9 cellular contexts compared by ENCODE assay signal in genomic region chr11:107999759-108000455, GRCh38. TPM values are rescaled to one million over a fixed set of nuclear protein-coding genes. Genes with fewer than 3 reads are reported as not detected.
A peak's percentile ranks its signal among the peaks of the same experiment; 100 is the strongest.
DNase-seq lines count a peak whose midpoint lies in the region; ATAC-seq and TF ChIP-seq lines count a peak whose summit lies in the region.
"Had no signal": no experiment of that assay in that cellular context is flagged by ENCODE, and none has a peak within 500 bp of the region (broad histone marks: within the 10 kb centered on the region; RNA-seq: fewer than 3 reads in every experiment).

No MANE protein-coding gene starts in this region.

- no peak overlapping the region for H3K9ac ChIP-seq in mesendoderm (ENCODE audit: low read length)

- no peaks in the 10 kb centered on the region for H3K27me3 ChIP-seq in mesendoderm (ENCODE audit: insufficient read depth, low read length, poor library complexity)

- no peak overlapping the region for H3K27ac ChIP-seq in mesendoderm (ENCODE audit: low read depth, low read length)

- DNase-seq in NCI-H2227 (lab: John Stamatoyannopoulos, UW; ENCODE audit: unreplicated experiment) (peak; percentile 32), NCI-H2227 treated with DMSO at 0.1 percent for 48 hours (lab: John Stamatoyannopoulos, UW) (no peak), HT1080 (ENCODE audit: low read depth) (peak; percentile 59), OCI-M1 (lab: John Stamatoyannopoulos, UW) (peak; percentile 38), mesendoderm (peak; percentile 92)

- H3K79me2 ChIP-seq in mesendoderm (ENCODE audit: control insufficient read depth, insufficient read depth, low read length) = no peaks in the 10 kb centered on the region

- no peaks in the 10 kb centered on the region for H3K4me1 Mint-ChIP-seq in brain

- H2AK5ac ChIP-seq in mesendoderm (ENCODE audit: low read length) = no peak overlapping the region

- no peak overlapping the region for H3K23ac ChIP-seq in mesendoderm (ENCODE audit: low read length)

- ATAC-seq in GM21526 (IDR thresholded peaks at IDR 0.05; ENCODE audit: low FRiP score, unreplicated experiment) (peak; percentile 97), HG02970 (IDR thresholded peaks at IDR 0.05; ENCODE audit: low FRiP score, unreplicated experiment) (no peak)

- H3K4ac ChIP-seq in mesendoderm (ENCODE audit: low read depth, low read length) = no peak overlapping the region

- no peak overlapping the region for H4K5ac ChIP-seq in mesendoderm (ENCODE audit: low read length)

- H2BK120ac ChIP-seq in mesendoderm (ENCODE audit: low read depth, low read length) = no peak overlapping the region

- WGBS in mesendoderm (ENCODE audit: extremely low coverage, insufficient coverage, low lambda C conversion rate) = no CpG with 5 or more reads among the region's 6 CpGs

- H3K18ac ChIP-seq in mesendoderm (ENCODE audit: low read length) = no peak overlapping the region

- no peak overlapping the region for H3K4me3 ChIP-seq in mesendoderm (ENCODE audit: low read length)

- no peak overlapping the region for H3K4me2 ChIP-seq in mesendoderm (ENCODE audit: low read length)

- H3K4me3 Mint-ChIP-seq in brain = no peak overlapping the region
- H3K4me3 Mint-ChIP-seq: stimulated activated naive CD8-positive, alpha-beta T cell treated with anti-CD3 and anti-CD28 coated beads, Interleukin-15, Interleukin-2, amounts not matched to agents 100 ng/mL and 50 ng/mL, for 24 hours had no signal

- H2BK5ac ChIP-seq in mesendoderm (ENCODE audit: low read length) = no peak overlapping the region

- H3K27me3 Mint-ChIP-seq in brain = peaks cover 3% of the 10 kb centered on the region

- no peaks in the 10 kb centered on the region for H3K36me3 ChIP-seq in mesendoderm (ENCODE audit: control insufficient read depth, insufficient read depth, low read length)

- no peaks in the 10 kb centered on the region for H3K79me1 ChIP-seq in mesendoderm (ENCODE audit: low read length)

- no peak overlapping the region for H2BK15ac ChIP-seq in mesendoderm (replicated peaks; ENCODE audit: low read depth)

- H3K56ac ChIP-seq in mesendoderm (ENCODE audit: low read length) = peak overlapping the region; percentile 67

- H4K8ac ChIP-seq in mesendoderm (ENCODE audit: low read depth, low read length) = no peak overlapping the region

- H3K9me3 Mint-ChIP-seq in brain = peaks cover 0 to 6% (median 0%) of the 10 kb centered on the region in 5 experiments
- H3K9me3 Mint-ChIP-seq: stimulated activated naive CD8-positive, alpha-beta T cell treated with anti-CD3 and anti-CD28 coated beads, Interleukin-15, Interleukin-2, amounts not matched to agents 100 ng/mL and 50 ng/mL, for 24 hours had no signal

- H3K36me3 Mint-ChIP-seq in brain = no peaks in the 10 kb centered on the region

- peak; percentile 40 to 53 for TF ChIP-seq CTCF in brain (conservative IDR thresholded peaks at IDR 0.05)

- no peaks in the 10 kb centered on the region for H3K4me1 ChIP-seq in mesendoderm (ENCODE audit: control insufficient read depth, low read depth, low read length)

- H3K27ac Mint-ChIP-seq in brain = no peak overlapping the region
- H3K27ac Mint-ChIP-seq: stimulated activated naive CD8-positive, alpha-beta T cell treated with anti-CD3 and anti-CD28 coated beads, Interleukin-15, Interleukin-2, amounts not matched to agents 100 ng/mL and 50 ng/mL, for 24 hours had no signal

RNA-seq across cellular contexts. Expression of gene CUL5, which starts 8.8 kb away (rescaled TPM):
- 22.9 and 26.2 TPM in 2 replicates for total RNA-seq in HT1080 (2014; rRNA removed; shearing (Covaris generic))
- polyA plus RNA-seq in HT1080 (2015; cell fraction: cytosol; rRNA removed) = 16.2 and 19.2 TPM in 2 replicates
- 20.6 and 21.9 TPM in 2 replicates for polyA plus RNA-seq in HT1080 (2015; cell fraction: nucleus; rRNA removed)
- polyA plus RNA-seq in brain (ENCODE audit: insufficient read depth, low read depth, low replicate concordance) = 4.2 TPM
- polyA plus RNA-seq in mesendoderm (2013, experiment 1 of 2) = 17.5 TPM
- polyA plus RNA-seq in mesendoderm (2013, experiment 2 of 2) = 18.2 TPM
